In genomic region chr10:46786518-46787320, GRCh38 we compare ENCODE assay signal across 8 cellular contexts.
DNase-seq lines count a peak whose midpoint lies in the region; ATAC-seq and TF ChIP-seq lines count a peak whose summit lies in the region.
"Not testable (repeated sequence)": the region's sequence is repeated elsewhere in the genome, so short reads cannot be mapped to it uniquely, and the experiment has no call there.

No MANE protein-coding gene starts in this region.

- intact Hi-C loops in cardiac septum (cut with DNase I) = not testable (repeated sequence)

- peaks cover 10% of the 10 kb centered on the region for H3K4me1 Mint-ChIP-seq in HFFc6 (ENCODE audit: low read depth)
- peaks cover 12% of the 10 kb centered on the region for H3K4me1 Mint-ChIP-seq in activated naive CD8-positive, alpha-beta T cell treated with anti-CD3 and anti-CD28 coated beads, Interleukin-2, amount 50 U/mL, for 24 hours

- not testable (repeated sequence) for TF ChIP-seq CTCF in HFFc6 (IDR thresholded peaks at IDR 0.05); NB4 (IDR thresholded peaks at IDR 0.05; ENCODE audit: low read depth, low read length); suprapubic skin (IDR thresholded peaks at IDR 0.05)

- not testable (repeated sequence) for H3K36me3 Mint-ChIP-seq in HFFc6 (ENCODE audit: low read depth); activated naive CD8-positive, alpha-beta T cell treated with anti-CD3 and anti-CD28 coated beads, Interleukin-2, amount 50 U/mL, for 24 hours (ENCODE audit: low read depth)

- H3K36me3 ChIP-seq in suprapubic skin = not testable (repeated sequence)

- peak overlapping the region; percentile 69 for H3K27ac ChIP-seq in suprapubic skin

- not testable (repeated sequence) for H3K27me3 ChIP-seq in suprapubic skin

- peak; percentile 50 for TF ChIP-seq POLR2A in NB4 (IDR thresholded peaks at IDR 0.05; ENCODE audit: extremely low read depth, insufficient read length)
- TF ChIP-seq POLR2A in suprapubic skin (IDR thresholded peaks at IDR 0.05) = not testable (repeated sequence)

- H3K4me3 ChIP-seq in NB4 (ENCODE audit: low read depth, low read length) = peak overlapping the region; percentile 84
- H3K4me3 ChIP-seq in suprapubic skin = peak overlapping the region; percentile 62

- H3K9me3 ChIP-seq in suprapubic skin = not testable (repeated sequence)

- peak overlapping the region; percentile 100 for H3K4me3 Mint-ChIP-seq in HFFc6
- H3K4me3 Mint-ChIP-seq in activated naive CD8-positive, alpha-beta T cell treated with anti-CD3 and anti-CD28 coated beads, Interleukin-2, amount 50 U/mL, for 24 hours = peak overlapping the region; percentile 89

- peak overlapping the region; percentile 98 for H3K27ac Mint-ChIP-seq in HFFc6
- H3K27ac Mint-ChIP-seq in activated naive CD8-positive, alpha-beta T cell treated with anti-CD3 and anti-CD28 coated beads, Interleukin-2, amount 50 U/mL, for 24 hours = peak overlapping the region; percentile 72

- not testable (repeated sequence) for TF ChIP-seq EP300 in suprapubic skin (IDR thresholded peaks at IDR 0.05)

- ATAC-seq in activated naive CD8-positive, alpha-beta T cell treated with anti-CD3 and anti-CD28 coated beads, Interleukin-2, amount 50 U/mL, for 24 hours = peak; percentile 84

- H3K27me3 Mint-ChIP-seq in HFFc6 (ENCODE audit: insufficient read depth); activated naive CD8-positive, alpha-beta T cell treated with anti-CD3 and anti-CD28 coated beads, Interleukin-2, amount 50 U/mL, for 24 hours: not testable (repeated sequence)

- H3K4me1 ChIP-seq in suprapubic skin = not testable (repeated sequence)

- peak; percentile 27 for DNase-seq in GM03348 (ENCODE audit: low spot score)
- DNase-seq in HFFc6 = peak; percentile 72
- DNase-seq in NB4 (ENCODE audit: low read depth) = peak; percentile 89
- peak; percentile 70 to 74 for DNase-seq in SW 1271 (lab: John Stamatoyannopoulos, UW)
- DNase-seq in activated naive CD8-positive, alpha-beta T cell treated with anti-CD3 and anti-CD28 coated beads, Interleukin-2, amount 50 U/mL, for 24 hours = peak; percentile 75
- peak; percentile 86 for DNase-seq in cardiac septum (ENCODE audit: low spot score)
- DNase-seq in occipital lobe (lab: John Stamatoyannopoulos, UW) = peak; percentile 72
- peak; percentile 75 to 90 for DNase-seq in suprapubic skin (ENCODE audit: low spot score in 2 of 2)

- H3K9me3 Mint-ChIP-seq in HFFc6; activated naive CD8-positive, alpha-beta T cell treated with anti-CD3 and anti-CD28 coated beads, Interleukin-2, amount 50 U/mL, for 24 hours: not testable (repeated sequence)

- 0% methylated on average over 15 of the region's 62 CpGs for WGBS in suprapubic skin

Comparison
In these comparisons a context has a peak if more than half of its experiments do, and no peak if none do; other contexts are left out.
1. Peak in every context shown above with its lines: DNase-seq, ATAC-seq, H3K4me3 ChIP-seq and H3K27ac ChIP-seq.
2. DNase-seq: peak in every context shown above with its lines; median percentile 89 in NB4; 86 in cardiac septum; 82 in suprapubic skin; 75 in activated naive CD8-positive, alpha-beta T cell treated with anti-CD3 and anti-CD28 coated beads, Interleukin-2, amount 50 U/mL, for 24 hours; 72 in HFFc6; 72 in SW 1271; 72 in occipital lobe; 27 in GM03348.